16 cellular contexts compared by ENCODE assay signal in the genomic region with DNA sequence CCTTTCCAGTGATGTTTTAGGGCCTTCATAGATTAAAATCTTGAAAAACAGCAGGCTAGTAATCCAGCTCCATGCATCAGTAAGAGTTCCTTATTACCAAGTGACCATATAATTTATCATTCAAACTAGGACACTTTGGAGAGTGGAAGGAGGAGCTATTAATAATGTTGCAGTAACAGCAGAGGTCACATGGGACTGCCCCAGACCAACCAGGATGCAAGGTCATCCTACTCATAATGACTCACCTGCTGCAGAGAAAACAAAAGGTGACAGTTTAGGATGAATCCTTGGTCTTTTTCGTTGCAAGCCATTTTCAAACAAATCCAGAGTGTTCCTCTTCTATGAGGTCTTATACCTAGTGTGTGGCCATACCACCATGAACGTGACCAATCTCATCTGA.
"Had no signal": no experiment of that assay in that cellular context is flagged by ENCODE, and none has a peak within 500 bp of the region (broad histone marks: within the 10 kb centered on the region; RNA-seq: fewer than 3 reads in every experiment).

No MANE protein-coding gene starts in this region.

- H3K4me1 ChIP-seq: esophagus muscularis mucosa, parathyroid adenoma, right lobe of liver, vagina had no signal

- H3K27ac ChIP-seq: esophagus muscularis mucosa, parathyroid adenoma, right lobe of liver, vagina had no signal

- H3K9ac ChIP-seq: parathyroid adenoma had no signal

- H3K79me2 ChIP-seq: parathyroid adenoma had no signal

- H3K27me3 ChIP-seq: esophagus muscularis mucosa, right lobe of liver, vagina had no signal

- H3K36me3 ChIP-seq: esophagus muscularis mucosa, right lobe of liver, vagina had no signal

- DNase-seq: activated CD4-positive, alpha-beta T cell treated with anti-CD3 and anti-CD28 coated beads for 36 hours; activated CD4-positive, alpha-beta T cell treated with anti-CD3 and anti-CD28 coated beads, Interleukin-2, amount 50 U/mL, for 48 hours; activated gamma-delta T cell; effector CD4-positive, alpha-beta T cell; hypothalamus; midbrain; right lobe of liver; small intestine; stimulated activated CD4-positive, alpha-beta T cell treated with anti-CD3 and anti-CD28 coated beads, Interleukin-15, amount 100 ng/mL, for 24 hours; stimulated activated CD4-positive, alpha-beta T cell treated with anti-CD3 and anti-CD28 coated beads, Interleukin-2, amount 100 ng/mL, for 48 hours; stimulated activated naive CD8-positive, alpha-beta T cell treated with anti-CD3 and anti-CD28 coated beads, Interleukin-15, amount 100 ng/mL, for 72 hours; trophoblast cell had no signal

- H3K9me3 ChIP-seq: esophagus muscularis mucosa, right lobe of liver, vagina had no signal

- H3K4me3 ChIP-seq: esophagus muscularis mucosa, right lobe of liver, vagina had no signal

- FAIRE-seq: keratinocyte, small intestine had no signal

- H2AFZ ChIP-seq: parathyroid adenoma had no signal
